Comparison of ENCODE assay signal across 1 cellular context in the genomic region with DNA sequence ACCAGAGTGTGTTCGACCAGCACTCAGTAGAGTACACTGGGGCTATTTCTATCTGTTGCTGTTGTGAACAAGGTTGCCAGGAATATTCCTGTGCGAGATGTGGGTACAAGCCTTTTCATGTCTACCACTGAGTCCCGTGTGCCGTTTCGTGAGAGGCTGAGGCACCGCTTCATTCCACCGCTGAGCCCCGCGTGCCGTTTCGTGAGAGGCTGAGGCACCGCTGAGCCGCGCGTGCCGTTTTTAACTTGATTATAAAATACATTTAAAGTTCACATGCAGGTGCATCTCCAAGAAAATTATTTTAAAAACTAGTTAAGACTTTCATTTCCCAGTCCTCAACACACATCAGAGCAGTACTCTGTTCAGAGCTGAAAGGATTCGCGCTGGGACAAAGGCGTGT.
TF ChIP-seq lines count a peak whose summit lies in the region.

No MANE protein-coding gene starts in this region.

TF ChIP-seq in WTC11, 78 proteins besides CTCF, POLR2A, EP300 and RAD21 (continued from another document):
- TF ChIP-seq, protein P1, sequence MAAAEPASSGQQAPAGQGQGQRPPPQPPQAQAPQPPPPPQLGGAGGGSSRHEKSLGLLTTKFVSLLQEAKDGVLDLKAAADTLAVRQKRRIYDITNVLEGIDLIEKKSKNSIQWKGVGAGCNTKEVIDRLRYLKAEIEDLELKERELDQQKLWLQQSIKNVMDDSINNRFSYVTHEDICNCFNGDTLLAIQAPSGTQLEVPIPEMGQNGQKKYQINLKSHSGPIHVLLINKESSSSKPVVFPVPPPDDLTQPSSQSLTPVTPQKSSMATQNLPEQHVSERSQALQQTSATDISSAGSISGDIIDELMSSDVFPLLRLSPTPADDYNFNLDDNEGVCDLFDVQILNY (CRISPR knock-in tag; IDR thresholded peaks at IDR 0.05), result no peak
- TF ChIP-seq JAZF1 (CRISPR knock-in tag; IDR thresholded peaks at IDR 0.05) (no peak), ZBTB21 (CRISPR knock-in tag; IDR thresholded peaks at IDR 0.05; ENCODE audit: borderline replicate concordance) (no peak)
